In the genomic region with DNA sequence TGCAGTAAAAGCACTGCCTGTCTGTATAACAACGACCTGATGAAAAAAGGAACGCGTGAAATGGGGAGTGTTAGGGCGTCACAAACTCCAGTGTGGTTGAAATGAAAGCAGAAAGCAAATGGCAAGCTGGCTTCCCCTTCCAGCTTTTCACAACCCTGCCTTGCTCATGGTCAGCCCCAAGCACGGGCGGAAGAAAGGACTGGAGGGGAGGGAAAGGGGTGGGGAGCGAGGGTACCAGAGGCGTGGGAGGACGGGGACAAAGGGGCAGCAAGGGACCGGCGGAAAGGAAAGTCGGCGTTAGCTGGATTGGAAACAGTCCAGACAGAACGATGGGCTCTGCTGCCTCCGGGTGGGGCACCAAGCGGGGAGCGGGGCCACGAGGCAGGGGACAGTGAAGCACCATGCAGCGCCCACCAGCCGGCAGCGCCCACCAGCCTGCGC, we compare ENCODE assay signal across 8 cellular contexts. TPM values are rescaled to one million over a fixed set of nuclear protein-coding genes. Genes with fewer than 3 reads are reported as not detected.
DNase-seq lines count a peak whose midpoint lies in the region; ATAC-seq, FAIRE-seq and TF ChIP-seq lines count a peak whose summit lies in the region.

No MANE protein-coding gene starts in this region.

- H3K9ac ChIP-seq in GM23248 (peak overlapping the region; percentile 86), Loucy (ENCODE audit: low read depth, low read length, poor library complexity, severe bottlenecking) (peak overlapping the region; percentile 85)

- H4K20me1 ChIP-seq in GM23248 (ENCODE audit: insufficient read depth) (no peaks in the 10 kb centered on the region), Loucy (ENCODE audit: insufficient read depth, low read length, poor library complexity, severe bottlenecking) (no peaks in the 10 kb centered on the region)

- H3K4me1 ChIP-seq in GM23248 (ENCODE audit: insufficient read depth): peaks cover 28% of the 10 kb centered on the region
- H3K4me1 ChIP-seq in Loucy (ENCODE audit: insufficient read depth, low read length, poor library complexity, severe bottlenecking): peaks cover 30% of the 10 kb centered on the region
- peaks cover 0 to 10% (median 6%) of the 10 kb centered on the region in 3 donors for H3K4me1 ChIP-seq in pancreas

- H3K27ac ChIP-seq in GM23248: peak overlapping the region; percentile 81
- peak overlapping the region in 2 of 4 donors; percentile 57 to 60 for H3K27ac ChIP-seq in pancreas

- no peaks in the 10 kb centered on the region for H3K9me2 ChIP-seq in GM23248 (ENCODE audit: insufficient read depth)
- no peaks in the 10 kb centered on the region for H3K9me2 ChIP-seq in Loucy (replicated peaks; ENCODE audit: low read depth, low read length)

- H3K9me3 ChIP-seq in GM23248 (ENCODE audit: low read depth) (no peaks in the 10 kb centered on the region), Loucy (ENCODE audit: insufficient read depth, low read depth, low read length) (no peaks in the 10 kb centered on the region), pancreas (no peaks in the 10 kb centered on the region)

- TF ChIP-seq CTCF in Loucy (conservative IDR thresholded peaks at IDR 0.05; ENCODE audit: low read length) (no peak), pancreas (IDR thresholded peaks at IDR 0.05) (no peak)

- peaks cover 100% of the 10 kb centered on the region for H3K79me2 ChIP-seq in GM23248 (ENCODE audit: insufficient read depth)
- peaks cover 81% of the 10 kb centered on the region for H3K79me2 ChIP-seq in Loucy (ENCODE audit: insufficient read depth, low read length)

- in situ Hi-C loops in GM23248 (cut with MboI): no loop called here

- 2% methylated on average over 16 to 21 of the region's 22 CpGs for WGBS in GM23248 (ENCODE audit: low coverage in 1 of 2, low lambda C conversion rate in 2 of 2, missing lambda C conversion rate in 2 of 2), 2 experiments
- WGBS in pancreas, 2 donors: 3 to 4% methylated on average over 19 to 22 of the region's 22 CpGs

- DNase-seq in NCI-H2196 (lab: John Stamatoyannopoulos, UW; ENCODE audit: unreplicated experiment): peak; percentile 59
- DNase-seq in NCI-H2196 treated with DMSO at 0.1 percent for 48 hours (lab: John Stamatoyannopoulos, UW; ENCODE audit: unreplicated experiment): no peak
- peak; percentile 64 for DNase-seq in GM23248
- peak; percentile 20 for DNase-seq in activated T-cell treated with anti-CD3 and anti-CD28 coated beads, Interleukin-2, amount 50 U/mL, for 1 hour
- peak; percentile 22 for DNase-seq in germinal center (ENCODE audit: low spot score)
- DNase-seq in pancreas: peak in 2 of 6 donors; percentile 20 to 26

- ATAC-seq in pancreas (peak; percentile 15 to 56 (median 38)), HG03571 (IDR thresholded peaks at IDR 0.05; ENCODE audit: unreplicated experiment) (no peak)

- peak overlapping the region; percentile 95 for H3K4me2 ChIP-seq in GM23248 (ENCODE audit: unreplicated experiment)
- H3K4me2 ChIP-seq in Loucy (ENCODE audit: low read depth, low read length, poor library complexity, severe bottlenecking): peak overlapping the region; percentile 85

- H3K36me3 ChIP-seq in GM23248 (ENCODE audit: low read depth) (no peaks in the 10 kb centered on the region), Loucy (ENCODE audit: insufficient read depth, low read length) (no peaks in the 10 kb centered on the region), pancreas (no peaks in the 10 kb centered on the region)

- H3F3A ChIP-seq in GM23248 (ENCODE audit: insufficient read depth): peaks cover 32% of the 10 kb centered on the region; the same call in 1 of the 2 replicates
- peaks cover 14% of the 10 kb centered on the region; the same call in 1 of the 2 replicates for H3F3A ChIP-seq in Loucy (ENCODE audit: low read depth)

- H2AFZ ChIP-seq in GM23248 (peak overlapping the region; percentile 73), Loucy (ENCODE audit: low read length) (peak overlapping the region; percentile 76)

- no peak for FAIRE-seq in pancreas (lab: Jason Lieb, UNC)

- H3K27me3 ChIP-seq in GM23248 (replicated peaks; ENCODE audit: insufficient read depth) (no peaks in the 10 kb centered on the region), Loucy (ENCODE audit: insufficient read depth, low read length, poor library complexity, severe bottlenecking) (no peaks in the 10 kb centered on the region), pancreas (no peaks in the 10 kb centered on the region)

- peak overlapping the region; percentile 78 for H3K4me3 ChIP-seq in GM23248
- H3K4me3 ChIP-seq in Loucy (ENCODE audit: low read length, poor library complexity, severe bottlenecking): peak overlapping the region; percentile 81
- peak overlapping the region; percentile 4 to 57 (median 28) for H3K4me3 ChIP-seq in pancreas

- intact Hi-C loops in pancreas (cut with DNase I): no loop called here

RNA-seq across cellular contexts. Expression of gene VPS26C, which starts 9.6 kb away (rescaled TPM):
- 44.1 and 55.0 TPM in 2 replicates for total RNA-seq in GM23248 (2014; rRNA removed; shearing (Covaris generic))
- polyA plus RNA-seq in GM23248 (2016; fragmentation: Nextera tagmentation; extraction: Ambion mirVana): 37.3 and 42.3 TPM in 2 replicates
- total RNA-seq in pancreas: 10 to 100 TPM; 15.7 to 29.9 (median 22.4) TPM
- 10 to 100 TPM in 1 of 2 donors, 1 to 10 TPM in 1; 8.5 to 12.2 TPM for polyA plus RNA-seq in pancreas

Comparison
In these comparisons a context has a peak if more than half of its experiments do, and no peak if none do; other contexts are left out.
1. H3K4me3 ChIP-seq: peak in every context shown above with its lines; median percentile 81 in Loucy; 78 in GM23248; 28 in pancreas.